In the genomic region with DNA sequence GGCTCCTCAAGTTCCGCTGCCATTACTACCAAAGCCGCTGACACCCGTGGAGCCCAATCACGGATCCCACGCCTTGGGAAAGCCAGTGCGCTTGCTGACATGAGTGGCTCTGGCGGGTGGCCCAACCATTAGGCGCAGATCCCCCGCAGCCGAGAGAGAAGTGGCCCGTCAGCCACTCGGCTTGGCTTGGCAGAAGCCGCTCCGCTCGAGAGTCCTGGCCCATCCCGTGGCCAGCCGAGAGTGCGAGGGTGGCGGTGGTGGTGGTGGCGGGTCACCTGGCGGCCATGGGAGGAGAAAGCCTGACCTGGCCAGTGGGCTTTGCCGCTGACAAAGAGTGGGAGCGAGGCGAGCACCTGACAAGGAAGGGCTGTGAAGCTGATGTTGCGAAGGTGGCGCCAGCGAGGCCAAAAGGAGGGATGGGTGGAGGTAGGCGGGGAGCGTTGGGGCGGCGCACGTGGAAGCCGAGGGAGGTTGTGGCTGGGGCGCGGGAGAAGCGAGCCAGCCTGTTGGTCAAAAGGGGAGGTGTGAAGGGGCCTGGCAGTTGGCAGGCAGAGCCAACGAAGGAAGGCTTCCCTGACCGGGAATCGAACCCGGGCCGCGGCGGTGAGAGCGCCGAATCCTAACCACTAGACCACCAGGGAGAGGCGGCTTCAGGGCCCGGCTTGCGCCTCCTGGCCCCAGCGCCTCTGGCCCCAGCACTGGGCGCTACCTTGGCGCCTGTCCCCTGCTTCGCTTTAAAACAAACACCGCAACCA, we compare ENCODE assay signal across 8 cellular contexts. TPM values are rescaled to one million over a fixed set of nuclear protein-coding genes. Genes with fewer than 3 reads are reported as not detected.
A peak's percentile ranks its signal among the peaks of the same experiment; 100 is the strongest.
DNase-seq lines count a peak whose midpoint lies in the region; ATAC-seq and TF ChIP-seq lines count a peak whose summit lies in the region.
"Not testable (repeated sequence)": the region's sequence is repeated elsewhere in the genome, so short reads cannot be mapped to it uniquely, and the experiment has no call there.

No MANE protein-coding gene starts in this region.

- not testable (repeated sequence) for DNase-seq in Right ventricle myocardium inferior (ENCODE audit: missing footprints); omental fat pad (ENCODE audit: low spot score)

- not testable (repeated sequence) for TF ChIP-seq CTCF in omental fat pad (IDR thresholded peaks at IDR 0.05)

- ATAC-seq in GM18517 (IDR thresholded peaks at IDR 0.05; ENCODE audit: unreplicated experiment) (peak; percentile 56), GM19463 (IDR thresholded peaks at IDR 0.05; ENCODE audit: unreplicated experiment) (peak; percentile 41), GM21825 (IDR thresholded peaks at IDR 0.05; ENCODE audit: unreplicated experiment) (peak; percentile 46), HG02970 (IDR thresholded peaks at IDR 0.05; ENCODE audit: low FRiP score, unreplicated experiment) (peak; percentile 48), HG03432 (IDR thresholded peaks at IDR 0.05; ENCODE audit: unreplicated experiment) (peak; percentile 50), Right ventricle myocardium inferior (peak; percentile 11), omental fat pad (ENCODE audit: low FRiP score) (peak; percentile 26)
- peak; percentile 50 to 51 for ATAC-seq in activated CD4-positive, CD25-positive, alpha-beta regulatory T cell treated with anti-CD3 and anti-CD28 coated beads, Interleukin-2, amount 50 U/mL, for 24 hours

- intact Hi-C loops in Right ventricle myocardium inferior (cut with DNase I), result not testable (repeated sequence)

RNA-seq across cellular contexts. Expression of gene FCGR2A, which starts 43.6 kb away (rescaled TPM):
- total RNA-seq in Right ventricle myocardium inferior (22.1 TPM), omental fat pad (100 to 1,000 TPM; 118 to 222 (median 130) TPM)
